ENCODE assay signal across 8 cellular contexts in genomic region chr11:60485987-60486386, GRCh38. TPM values are rescaled to one million over a fixed set of nuclear protein-coding genes. Genes with fewer than 3 reads are reported as not detected.
DNase-seq lines count a peak whose midpoint lies in the region; ATAC-seq, FAIRE-seq and TF ChIP-seq lines count a peak whose summit lies in the region.

No MANE protein-coding gene starts in this region.

- H3K4me1 ChIP-seq in kidney (ENCODE audit: control insufficient read depth in 1 of 2, insufficient read depth in 1 of 2, low read depth in 1 of 2, low read length in 2 of 2) (no peaks in the 10 kb centered on the region), uterus (no peaks in the 10 kb centered on the region)

- H3K27ac ChIP-seq in kidney (ENCODE audit: low read depth in 2 of 2, low read length in 2 of 2): no peak overlapping the region
- no peak overlapping the region for H3K27ac ChIP-seq in uterus

- TF ChIP-seq POLR2A in uterus (IDR thresholded peaks at IDR 0.05): no peak

- peak; percentile 96 for TF ChIP-seq CTCF in GM12873 (IDR thresholded peaks at IDR 0.05; ENCODE audit: insufficient read depth, low read depth, low read length, missing control alignments)
- TF ChIP-seq CTCF in GM20000 (IDR thresholded peaks at IDR 0.05; ENCODE audit: extremely low read depth, missing control alignments): peak; percentile 87
- TF ChIP-seq CTCF in kidney (IDR thresholded peaks at IDR 0.05; ENCODE audit: borderline replicate concordance, extremely low read depth, insufficient read depth): peak; percentile 38
- no peak for TF ChIP-seq CTCF in uterus (IDR thresholded peaks at IDR 0.05)

- H3K36me3 ChIP-seq in kidney (ENCODE audit: control insufficient read depth in 1 of 2, insufficient read depth in 2 of 2, low read length in 2 of 2): no peaks in the 10 kb centered on the region
- H3K36me3 ChIP-seq in uterus: no peaks in the 10 kb centered on the region

- ATAC-seq in HG03439 (IDR thresholded peaks at IDR 0.05; ENCODE audit: unreplicated experiment): peak; percentile 96

- FAIRE-seq in RCC 7860 (lab: Jason Lieb, UNC) (no peak), kidney (lab: Jason Lieb, UNC) (no peak)

- H3K9me3 ChIP-seq in kidney (ENCODE audit: control insufficient read depth in 1 of 2, low read length in 2 of 2) (no peaks in the 10 kb centered on the region), uterus (no peaks in the 10 kb centered on the region)

- H3K27me3 Mint-ChIP-seq in activated T-helper 2 cell treated with anti-CD3 and anti-CD28 coated beads, Interferon-gamma antibody, Interleukin-2, Interleukin-4, amounts not matched to agents 10 μg/mL and 5 μg/mL and 100 μg/mL, durations not matched to agents 14 hours and 24 hours and 36 hours (ENCODE audit: low read depth): peaks cover 12% of the 10 kb centered on the region

- DNase-seq in GM20000 (ENCODE audit: low spot score) (peak; percentile 89), RCC 7860 (ENCODE audit: low spot score) (peak; percentile 14), kidney (no peak), uterus (no peak)
- DNase-seq in activated T-helper 2 cell treated with anti-CD3 and anti-CD28 coated beads, Interferon-gamma antibody, Interleukin-2, Interleukin-4, amounts not matched to agents 10 μg/mL and 5 μg/mL and 100 μg/mL, durations not matched to agents 14 hours and 24 hours and 36 hours (ENCODE audit: low spot score): no peak
- no peak for DNase-seq in stimulated activated naive CD4-positive, alpha-beta T cell treated with Interleukin-2 at 50 U/mL for 16 hours (lab: John Stamatoyannopoulos, UW)

- no peaks in the 10 kb centered on the region for H3K4me1 Mint-ChIP-seq in activated T-helper 2 cell treated with anti-CD3 and anti-CD28 coated beads, Interferon-gamma antibody, Interleukin-2, Interleukin-4, amounts not matched to agents 10 μg/mL and 5 μg/mL and 100 μg/mL, durations not matched to agents 14 hours and 24 hours and 36 hours (ENCODE audit: low read depth)

- H3K4me3 ChIP-seq in kidney (ENCODE audit: low read length in 2 of 2) (no peak overlapping the region), uterus (no peak overlapping the region)

- H3K9me3 Mint-ChIP-seq in activated T-helper 2 cell treated with anti-CD3 and anti-CD28 coated beads, Interferon-gamma antibody, Interleukin-2, Interleukin-4, amounts not matched to agents 10 μg/mL and 5 μg/mL and 100 μg/mL, durations not matched to agents 14 hours and 24 hours and 36 hours: no peaks in the 10 kb centered on the region

- no peak overlapping the region for H3K27ac Mint-ChIP-seq in activated T-helper 2 cell treated with anti-CD3 and anti-CD28 coated beads, Interferon-gamma antibody, Interleukin-2, Interleukin-4, amounts not matched to agents 10 μg/mL and 5 μg/mL and 100 μg/mL, durations not matched to agents 14 hours and 24 hours and 36 hours

- no peak overlapping the region for H3K9ac ChIP-seq in kidney (ENCODE audit: low read length in 2 of 2)

- H3K27me3 ChIP-seq in uterus: no peaks in the 10 kb centered on the region

- intact Hi-C loops in kidney (cut with DNase I) (no loop called here), uterus (cut with DNase I; ENCODE audit: low total_unique reads) (no loop called here)
- intact Hi-C loops in activated T-helper 2 cell treated with anti-CD3 and anti-CD28 coated beads, Interferon-gamma antibody, Interleukin-2, Interleukin-4, amounts not matched to agents 10 μg/mL and 5 μg/mL and 100 μg/mL, durations not matched to agents 14 hours and 24 hours and 36 hours (cut with micrococcal nuclease): loop anchor here (5.0 kb wide), 1 partner anchor 124 kb away; no protein-coding TSS in a partner anchor

- no peak overlapping the region for H3K4me3 Mint-ChIP-seq in activated T-helper 2 cell treated with anti-CD3 and anti-CD28 coated beads, Interferon-gamma antibody, Interleukin-2, Interleukin-4, amounts not matched to agents 10 μg/mL and 5 μg/mL and 100 μg/mL, durations not matched to agents 14 hours and 24 hours and 36 hours (ENCODE audit: low read depth)

- H3K36me3 Mint-ChIP-seq in activated T-helper 2 cell treated with anti-CD3 and anti-CD28 coated beads, Interferon-gamma antibody, Interleukin-2, Interleukin-4, amounts not matched to agents 10 μg/mL and 5 μg/mL and 100 μg/mL, durations not matched to agents 14 hours and 24 hours and 36 hours (ENCODE audit: low read depth): no peaks in the 10 kb centered on the region

RNA-seq across cellular contexts. Expression of gene MS4A12, which starts 6.6 kb away (rescaled TPM):
- not detected for total RNA-seq in kidney
- not detected for polyA plus RNA-seq in kidney (ENCODE audit: insufficient read depth, low read depth, low replicate concordance)
- total RNA-seq in uterus: not detected
- not detected in 2 replicates for total RNA-seq in activated T-helper 2 cell treated with anti-CD3 and anti-CD28 coated beads, Interferon-gamma antibody, Interleukin-2, Interleukin-4, amounts not matched to agents 10 μg/mL and 5 μg/mL and 100 μg/mL, durations not matched to agents 14 hours and 24 hours and 36 hours

RNA-seq across cellular contexts. Expression of gene MS4A13, which starts 29.2 kb away (rescaled TPM):
- not detected for total RNA-seq in kidney
- not detected for polyA plus RNA-seq in kidney (ENCODE audit: insufficient read depth, low read depth, low replicate concordance)
- total RNA-seq in uterus: not detected
- not detected in 2 replicates for total RNA-seq in activated T-helper 2 cell treated with anti-CD3 and anti-CD28 coated beads, Interferon-gamma antibody, Interleukin-2, Interleukin-4, amounts not matched to agents 10 μg/mL and 5 μg/mL and 100 μg/mL, durations not matched to agents 14 hours and 24 hours and 36 hours

RNA-seq across cellular contexts. Expression of gene MS4A1, which starts 30.3 kb away (rescaled TPM):
- 11.1 TPM for total RNA-seq in kidney
- not detected for polyA plus RNA-seq in kidney (ENCODE audit: insufficient read depth, low read depth, low replicate concordance)
- 1 to 10 TPM in 1 of 4 donors, under 1 TPM in 2, not detected in 1; 0.12 to 1.9 (median 0.59) TPM for total RNA-seq in uterus
- total RNA-seq in activated T-helper 2 cell treated with anti-CD3 and anti-CD28 coated beads, Interferon-gamma antibody, Interleukin-2, Interleukin-4, amounts not matched to agents 10 μg/mL and 5 μg/mL and 100 μg/mL, durations not matched to agents 14 hours and 24 hours and 36 hours: 0.25 and 0.37 TPM in 2 replicates

RNA-seq across cellular contexts. Expression of gene MS4A5, which starts 56.6 kb away (rescaled TPM):
- total RNA-seq in kidney: not detected
- polyA plus RNA-seq in kidney (ENCODE audit: insufficient read depth, low read depth, low replicate concordance): not detected
- total RNA-seq in uterus: not detected
- not detected in 2 replicates for total RNA-seq in activated T-helper 2 cell treated with anti-CD3 and anti-CD28 coated beads, Interferon-gamma antibody, Interleukin-2, Interleukin-4, amounts not matched to agents 10 μg/mL and 5 μg/mL and 100 μg/mL, durations not matched to agents 14 hours and 24 hours and 36 hours

Comparison
In these comparisons a context has a peak if more than half of its experiments do, and no peak if none do; other contexts are left out.
1. CTCF ChIP-seq: peak in GM12873 (single experiment), GM20000 (single experiment) and kidney (single experiment); none in uterus (0 of 4).
2. DNase-seq: peak in GM20000 (single experiment) and RCC 7860 (single experiment); none in kidney (single experiment), uterus (0 of 2), activated T-helper 2 cell treated with anti-CD3 and anti-CD28 coated beads, Interferon-gamma antibody, Interleukin-2, Interleukin-4, amounts not matched to agents 10 μg/mL and 5 μg/mL and 100 μg/mL, durations not matched to agents 14 hours and 24 hours and 36 hours (single experiment) and stimulated activated naive CD4-positive, alpha-beta T cell treated with Interleukin-2 at 50 U/mL for 16 hours (single experiment).